35 cellular contexts compared by ENCODE assay signal in the genomic region with DNA sequence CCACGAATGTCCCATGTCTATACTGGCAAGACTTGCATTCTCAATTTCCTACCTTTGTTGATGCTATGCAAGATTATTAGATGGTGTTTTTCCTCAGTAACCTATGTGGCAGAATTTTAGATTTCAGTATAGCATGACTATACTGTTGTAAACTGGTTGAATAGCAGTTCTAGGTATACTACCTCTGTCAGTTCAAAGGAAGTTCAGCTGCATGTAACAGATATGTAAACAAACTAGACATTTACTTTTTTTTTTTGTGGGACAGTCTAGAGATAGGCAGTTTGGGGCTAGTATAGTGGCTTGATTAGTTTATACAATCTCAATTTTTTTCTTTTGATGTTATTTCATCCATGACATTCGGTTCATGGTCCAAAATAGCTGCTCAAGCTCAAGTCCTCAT.
DNase-seq lines count a peak whose midpoint lies in the region; ATAC-seq, FAIRE-seq and TF ChIP-seq lines count a peak whose summit lies in the region.
"Had no signal": no experiment of that assay in that cellular context is flagged by ENCODE, and none has a peak within 500 bp of the region (broad histone marks: within the 10 kb centered on the region; RNA-seq: fewer than 3 reads in every experiment).

No MANE protein-coding gene starts in this region.

- no peak for TF ChIP-seq RAD21 in K562 (CRISPR knock-in tag; conservative IDR thresholded peaks at IDR 0.05 in 1 of 2, IDR thresholded peaks at IDR 0.05 in 1 of 2)

- intact Hi-C loops in K562 (cut with micrococcal nuclease) (no loop called here), left colon (cut with DNase I, micrococcal nuclease) (no loop called here), mucosa of descending colon (cut with DNase I, micrococcal nuclease) (no loop called here)

- TF ChIP-seq CTCF in K562 (IDR thresholded peaks at IDR 0.05 in 2 of 3, conservative IDR thresholded peaks at IDR 0.05 in 1 of 3; ENCODE audit: insufficient read depth in 2 of 3, low read depth in 1 of 3, low read length in 3 of 3) (no peak), mucosa of descending colon (IDR thresholded peaks at IDR 0.05) (no peak)

- WGBS in K562 (ENCODE audit: insufficient coverage, low coverage, missing lambda C conversion rate), result 53% methylated on average over 2 of the region's 2 CpGs

- peak overlapping the region; percentile 30 for H2AFZ ChIP-seq in K562 (ENCODE audit: low read depth, low read length)

- BruUV-seq in K562 (replicated peaks; lab: Mats Ljungman, UMichigan), result no TSS peak

- no peak overlapping the region for H3K4me2 ChIP-seq in K562 (ENCODE audit: insufficient read depth, low read length)
- H3K4me2 ChIP-seq: A549; BLaER1; BLaER1 treated with 17β-estradiol and CSF1 and Interleukin-3, amounts not matched to agents 10 nM and 100 nM had no signal

- no peak for TF ChIP-seq POLR2A in H54 (IDR thresholded peaks at IDR 0.05; ENCODE audit: low read depth, low read length)
- no peak for TF ChIP-seq POLR2A in K562 (conservative IDR thresholded peaks at IDR 0.05)

- H4K20me1 ChIP-seq in K562 (replicated peaks; ENCODE audit: control insufficient read depth, insufficient read depth, low read length), result no peaks in the 10 kb centered on the region
- H4K20me1 ChIP-seq: BLaER1; BLaER1 treated with 17β-estradiol and CSF1 and Interleukin-3, amounts not matched to agents 10 nM and 100 nM had no signal

- peaks cover 4 to 18% of the 10 kb centered on the region in 2 experiments; a peak in 3 of 5 replicates for H3K4me1 ChIP-seq in K562 (replicated peaks in 1 of 2; ENCODE audit: control insufficient read depth in 2 of 2, insufficient read depth in 2 of 2, low read length in 2 of 2)
- H3K4me1 ChIP-seq in mucosa of descending colon (ENCODE audit: low read depth), result peaks cover 12% of the 10 kb centered on the region
- H3K4me1 ChIP-seq: A549; BE2C; BLaER1; BLaER1 treated with 17β-estradiol and CSF1 and Interleukin-3, amounts not matched to agents 10 nM and 100 nM; Caco-2 had no signal

- H3K4me3 ChIP-seq in K562 (no peak overlapping the region), mucosa of descending colon (no peak overlapping the region)
- H3K4me3 ChIP-seq: A549; BLaER1; BLaER1 treated with 17β-estradiol and CSF1 and Interleukin-3, amounts not matched to agents 10 nM and 100 nM had no signal

- H3K9me3 ChIP-seq in K562 (replicated peaks; ENCODE audit: control insufficient read depth, insufficient read depth, low read depth, low read length) (no peaks in the 10 kb centered on the region), mucosa of descending colon (no peaks in the 10 kb centered on the region)
- H3K9me3 ChIP-seq: A549; BE2C; BLaER1; BLaER1 treated with 17β-estradiol and CSF1 and Interleukin-3, amounts not matched to agents 10 nM and 100 nM; Caco-2 had no signal

- no peaks in the 10 kb centered on the region for H3K27me3 ChIP-seq in K562 (ENCODE audit: control insufficient read depth in 2 of 2, insufficient read depth in 2 of 2, low read length in 2 of 2)
- H3K27me3 ChIP-seq: BE2C; BLaER1; BLaER1 treated with 17β-estradiol and CSF1 and Interleukin-3, amounts not matched to agents 10 nM and 100 nM had no signal

- H3K9me1 ChIP-seq in K562 (ENCODE audit: control insufficient read depth, insufficient read depth, low read length), result no peaks in the 10 kb centered on the region

- ATAC-seq in K562 (no peak), left colon (peak; percentile 61), mucosa of descending colon (peak; percentile 57)
- ATAC-seq: A549; CD8-positive, alpha-beta T cell had no signal

- no peak for DNase-seq in H54 (ENCODE audit: insufficient read length, low spot score)
- DNase-seq in K562 (ENCODE audit: extremely low read depth in 1 of 4, low spot score in 3 of 4), result no peak
- no peak for DNase-seq in left colon
- no peak for DNase-seq in mucosa of descending colon
- DNase-seq in UCSD-AML1 (lab: John Stamatoyannopoulos, UW; ENCODE audit: unreplicated experiment), result no peak
- no peak for DNase-seq in NCI-H2196 treated with DMSO at 0.1 percent for 48 hours (lab: John Stamatoyannopoulos, UW; ENCODE audit: unreplicated experiment)
- DNase-seq in GF-D8 (lab: John Stamatoyannopoulos, UW), result no peak
- DNase-seq in stimulated activated CD8-positive, alpha-beta memory T cell treated with anti-CD3 and anti-CD28 coated beads, Interleukin-4, amount 100 ng/mL, for 48 hours, result no peak
- DNase-seq: 8988T; ACHN; AML-193; BE2C; C1 segment of cervical spinal cord; Caco-2; Calu3; CD4-positive, alpha-beta memory T cell; CD4-positive, alpha-beta T cell; CD4-positive, CD25-positive, alpha-beta regulatory T cell; CD8-positive, alpha-beta memory T cell; CD8-positive, alpha-beta T cell; COR-L47; DMS 273 treated with DMSO at 0.1 percent for 48 hours; DMS153; DMS53; DMS79; DMS79 treated with DMSO at 0.1 percent for 48 hours; DND-41; EL had no signal

- CTCF ChIA-PET in K562 (lab: Yijun Ruan, JAX; ENCODE audit: low intra/inter-chr PET ratio), result no interaction called here

- H3K79me2 ChIP-seq in K562 (ENCODE audit: control insufficient read depth, insufficient read depth, low read length), result no peaks in the 10 kb centered on the region

- FAIRE-seq in H54 (lab: Jason Lieb, UNC), result peak; percentile 6
- no peak for FAIRE-seq in K562 (lab: Jason Lieb, UNC)
- FAIRE-seq: A204.1, A549, D721Med had no signal

- POLR2A ChIA-PET in K562 (lab: Yijun Ruan, JAX), result no interaction called here

- no peak overlapping the region for H3K27ac ChIP-seq in K562 (ENCODE audit: extremely low read depth, low read depth, low read length)
- H3K27ac ChIP-seq: 22Rv1; A549; BLaER1; BLaER1 treated with 17β-estradiol and CSF1 and Interleukin-3, amounts not matched to agents 10 nM and 100 nM; C4-2B had no signal

- H3K36me3 ChIP-seq in K562 (ENCODE audit: control insufficient read depth, insufficient read depth, low read length), result no peaks in the 10 kb centered on the region
- no peaks in the 10 kb centered on the region for H3K36me3 ChIP-seq in mucosa of descending colon (ENCODE audit: low read depth)
- H3K36me3 ChIP-seq: BE2C; BLaER1; BLaER1 treated with 17β-estradiol and CSF1 and Interleukin-3, amounts not matched to agents 10 nM and 100 nM had no signal

- TF ChIP-seq EP300 in K562 (IDR thresholded peaks at IDR 0.05; ENCODE audit: low read length), result no peak

- in situ Hi-C loops in K562 (cut with MboI), result no loop called here

- H3K9ac ChIP-seq in K562 (ENCODE audit: insufficient read depth in 1 of 2, low read depth in 2 of 2, low read length in 2 of 2), result no peak overlapping the region
- H3K9ac ChIP-seq: BLaER1; BLaER1 treated with 17β-estradiol and CSF1 and Interleukin-3, amounts not matched to agents 10 nM and 100 nM had no signal

TF ChIP-seq in K562, 482 proteins besides CTCF, POLR2A, EP300 and RAD21:
- TF ChIP-seq, protein P1, sequence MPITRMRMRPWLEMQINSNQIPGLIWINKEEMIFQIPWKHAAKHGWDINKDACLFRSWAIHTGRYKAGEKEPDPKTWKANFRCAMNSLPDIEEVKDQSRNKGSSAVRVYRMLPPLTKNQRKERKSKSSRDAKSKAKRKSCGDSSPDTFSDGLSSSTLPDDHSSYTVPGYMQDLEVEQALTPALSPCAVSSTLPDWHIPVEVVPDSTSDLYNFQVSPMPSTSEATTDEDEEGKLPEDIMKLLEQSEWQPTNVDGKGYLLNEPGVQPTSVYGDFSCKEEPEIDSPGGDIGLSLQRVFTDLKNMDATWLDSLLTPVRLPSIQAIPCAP (CRISPR knock-in tag; IDR thresholded peaks at IDR 0.05; ENCODE audit: borderline replicate concordance), result no peak
- TF ChIP-seq, protein P2, sequence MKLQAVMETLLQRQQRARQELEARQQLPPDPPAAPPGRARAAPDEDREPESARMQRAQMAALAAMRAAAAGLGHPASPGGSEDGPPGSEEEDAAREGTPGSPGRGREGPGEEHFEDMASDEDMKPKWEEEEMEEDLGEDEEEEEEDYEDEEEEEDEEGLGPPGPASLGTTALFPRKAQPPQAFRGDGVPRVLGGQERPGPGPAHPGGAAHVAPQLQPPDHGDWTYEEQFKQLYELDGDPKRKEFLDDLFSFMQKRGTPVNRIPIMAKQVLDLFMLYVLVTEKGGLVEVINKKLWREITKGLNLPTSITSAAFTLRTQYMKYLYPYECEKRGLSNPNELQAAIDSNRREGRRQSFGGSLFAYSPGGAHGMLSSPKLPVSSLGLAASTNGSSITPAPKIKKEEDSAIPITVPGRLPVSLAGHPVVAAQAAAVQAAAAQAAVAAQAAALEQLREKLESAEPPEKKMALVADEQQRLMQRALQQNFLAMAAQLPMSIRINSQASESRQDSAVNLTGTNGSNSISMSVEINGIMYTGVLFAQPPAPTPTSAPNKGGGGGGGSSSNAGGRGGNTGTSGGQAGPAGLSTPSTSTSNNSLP (IDR thresholded peaks at IDR 0.05; ENCODE audit: borderline replicate concordance, low read depth, low read length), result no peak
- TF ChIP-seq THRAP3 (IDR thresholded peaks at IDR 0.05; ENCODE audit: borderline replicate concordance) (no peak), MAFG (tag; conservative IDR thresholded peaks at IDR 0.05) (no peak), NR3C1 (CRISPR knock-in tag; IDR thresholded peaks at IDR 0.05) (no peak), ATF1 (CRISPR knock-in tag; IDR thresholded peaks at IDR 0.05) (no peak), ATF1 (tag; IDR thresholded peaks at IDR 0.05) (no peak), MBD2 (IDR thresholded peaks at IDR 0.05; ENCODE audit: borderline replicate concordance, low read depth) (no peak), ZNF311 (CRISPR knock-in tag; IDR thresholded peaks at IDR 0.05) (no peak)
- TF ChIP-seq, protein P3, sequence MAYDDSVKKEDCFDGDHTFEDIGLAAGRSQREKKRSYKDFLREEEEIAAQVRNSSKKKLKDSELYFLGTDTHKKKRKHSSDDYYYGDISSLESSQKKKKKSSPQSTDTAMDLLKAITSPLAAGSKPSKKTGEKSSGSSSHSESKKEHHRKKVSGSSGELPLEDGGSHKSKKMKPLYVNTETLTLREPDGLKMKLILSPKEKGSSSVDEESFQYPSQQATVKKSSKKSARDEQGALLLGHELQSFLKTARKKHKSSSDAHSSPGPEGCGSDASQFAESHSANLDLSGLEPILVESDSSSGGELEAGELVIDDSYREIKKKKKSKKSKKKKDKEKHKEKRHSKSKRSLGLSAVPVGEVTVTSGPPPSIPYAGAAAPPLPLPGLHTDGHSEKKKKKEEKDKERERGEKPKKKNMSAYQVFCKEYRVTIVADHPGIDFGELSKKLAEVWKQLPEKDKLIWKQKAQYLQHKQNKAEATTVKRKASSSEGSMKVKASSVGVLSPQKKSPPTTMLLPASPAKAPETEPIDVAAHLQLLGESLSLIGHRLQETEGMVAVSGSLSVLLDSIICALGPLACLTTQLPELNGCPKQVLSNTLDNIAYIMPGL (CRISPR knock-in tag; IDR thresholded peaks at IDR 0.05), result no peak
